1 cellular context compared by ENCODE assay signal in genomic region chr4:3819210-3819919, GRCh38.
TF ChIP-seq lines count a peak whose summit lies in the region.

No MANE protein-coding gene starts in this region.

TF ChIP-seq in GM23338, 12 proteins besides CTCF, POLR2A, EP300 and RAD21 (continued from another document):
- TF ChIP-seq ZNF462 (CRISPR knock-in tag; IDR thresholded peaks at IDR 0.05) (no peak), ZNF331 (CRISPR knock-in tag; IDR thresholded peaks at IDR 0.05; ENCODE audit: low read depth) (no peak), EZH2phosphoT487 (IDR thresholded peaks at IDR 0.05; ENCODE audit: unreplicated experiment) (no peak), ZNF114 (CRISPR knock-in tag; IDR thresholded peaks at IDR 0.05) (no peak), CREB1 (CRISPR knock-in tag; IDR thresholded peaks at IDR 0.05; ENCODE audit: low read depth) (no peak), NANOG (IDR thresholded peaks at IDR 0.05; ENCODE audit: borderline replicate concordance) (no peak), EZH2 (IDR thresholded peaks at IDR 0.05; ENCODE audit: low read depth, unreplicated experiment) (no peak), JUNB (IDR thresholded peaks at IDR 0.05; ENCODE audit: unreplicated experiment) (no peak), REST (IDR thresholded peaks at IDR 0.05; ENCODE audit: unreplicated experiment) (no peak), ETS1 (IDR thresholded peaks at IDR 0.05) (no peak), POLR2AphosphoS5 (IDR thresholded peaks at IDR 0.05; ENCODE audit: low read depth) (no peak)
